ENCODE assay signal across 25 cellular contexts in genomic region chr6:74581681-74582080, GRCh38.
"Had no signal": no experiment of that assay in that cellular context is flagged by ENCODE, and none has a peak within 500 bp of the region (broad histone marks: within the 10 kb centered on the region; RNA-seq: fewer than 3 reads in every experiment).

No MANE protein-coding gene starts in this region.

- H3K27ac Mint-ChIP-seq: naive thymus-derived CD8-positive, alpha-beta T cell; nephron; neural progenitor cell; progenitor cell of endocrine pancreas; stimulated activated naive B cell treated with anti-CD40 and anti-IgM and Interleukin-4, amounts not matched to agents 10 μg/mL and 1 μg/mL and 100 μg/mL, for 72 hours had no signal

- H3K9me3 ChIP-seq: heart left ventricle, left ventricle myocardium inferior, neutrophil, right atrium auricular region, right lobe of liver, stomach, testis, thyroid gland, transverse colon, upper lobe of right lung had no signal

- H3K27me3 ChIP-seq: heart left ventricle, hepatocyte, neural progenitor cell, neutrophil, right atrium auricular region, right lobe of liver, stomach, testis, thyroid gland, transverse colon, upper lobe of right lung had no signal

- H3K27ac ChIP-seq: heart left ventricle, hepatocyte, left ventricle myocardium inferior, neural progenitor cell, neutrophil, parathyroid adenoma, right atrium auricular region, right lobe of liver, stomach, testis, thyroid gland, transverse colon, upper lobe of right lung had no signal

- DNase-seq: heart left ventricle; left ventricle myocardium inferior; naive thymus-derived CD8-positive, alpha-beta T cell; occipital lobe; right lobe of liver; stimulated activated CD4-positive, alpha-beta T cell treated with anti-CD3 and anti-CD28 coated beads, Interleukin-15, amount 100 ng/mL, for 24 hours; stimulated activated CD4-positive, alpha-beta T cell treated with anti-CD3 and anti-CD28 coated beads, Interleukin-2, amount 100 ng/mL, for 24 hours; stimulated activated CD4-positive, alpha-beta T cell treated with anti-CD3 and anti-CD28 coated beads, Interleukin-4, amount 100 ng/mL, for 1 hour; stimulated activated naive B cell treated with anti-CD40 and anti-IgM and Interleukin-4, amounts not matched to agents 10 μg/mL and 1 μg/mL and 100 μg/mL, for 72 hours; stimulated activated naive CD8-positive, alpha-beta T cell treated with anti-CD3 and anti-CD28 coated beads, Interleukin-15, Interleukin-2, amounts not matched to agents 100 U/mL and 50 U/mL, for 24 hours; stomach; testis; thyroid gland; transverse colon; upper lobe of right lung had no signal

- H3K4me3 ChIP-seq: heart left ventricle, hepatocyte, left ventricle myocardium inferior, lung, neural progenitor cell, right atrium auricular region, right lobe of liver, smooth muscle cell, stomach, testis, thyroid gland, transverse colon, upper lobe of right lung had no signal

- ATAC-seq: heart left ventricle; naive thymus-derived CD8-positive, alpha-beta T cell; right lobe of liver; stimulated activated naive B cell treated with anti-CD40 and anti-IgM and Interleukin-4, amounts not matched to agents 10 μg/mL and 1 μg/mL and 100 μg/mL, for 72 hours; stimulated activated naive CD8-positive, alpha-beta T cell treated with anti-CD3 and anti-CD28 coated beads, Interleukin-15, Interleukin-2, amounts not matched to agents 100 U/mL and 50 U/mL, for 24 hours; upper lobe of right lung had no signal

- H3K4me3 Mint-ChIP-seq: naive thymus-derived CD8-positive, alpha-beta T cell; nephron; neural progenitor cell; stimulated activated naive B cell treated with anti-CD40 and anti-IgM and Interleukin-4, amounts not matched to agents 10 μg/mL and 1 μg/mL and 100 μg/mL, for 72 hours had no signal

- H3K9ac ChIP-seq: neural progenitor cell, parathyroid adenoma had no signal

- H2AFZ ChIP-seq: hepatocyte, neural progenitor cell, parathyroid adenoma had no signal

- H3K9me3 Mint-ChIP-seq: neural progenitor cell; stimulated activated naive B cell treated with anti-CD40 and anti-IgM and Interleukin-4, amounts not matched to agents 10 μg/mL and 1 μg/mL and 100 μg/mL, for 72 hours had no signal

- FAIRE-seq: urothelium cell line had no signal

- H3K36me3 ChIP-seq: heart left ventricle, left ventricle myocardium inferior, neural progenitor cell, neutrophil, right atrium auricular region, right lobe of liver, stomach, thyroid gland, transverse colon, upper lobe of right lung had no signal

- H3K4me1 ChIP-seq: heart left ventricle, left ventricle myocardium inferior, neural progenitor cell, parathyroid adenoma, right atrium auricular region, right lobe of liver, testis, thyroid gland, upper lobe of right lung had no signal

- H3K27me3 Mint-ChIP-seq: progenitor cell of endocrine pancreas; stimulated activated naive B cell treated with anti-CD40 and anti-IgM and Interleukin-4, amounts not matched to agents 10 μg/mL and 1 μg/mL and 100 μg/mL, for 72 hours had no signal

- H3K36me3 Mint-ChIP-seq: naive thymus-derived CD8-positive, alpha-beta T cell; neural progenitor cell; stimulated activated naive B cell treated with anti-CD40 and anti-IgM and Interleukin-4, amounts not matched to agents 10 μg/mL and 1 μg/mL and 100 μg/mL, for 72 hours had no signal

- H3K4me2 ChIP-seq: hepatocyte, neural progenitor cell, smooth muscle cell had no signal

- H3K4me1 Mint-ChIP-seq: naive thymus-derived CD8-positive, alpha-beta T cell; stimulated activated naive B cell treated with anti-CD40 and anti-IgM and Interleukin-4, amounts not matched to agents 10 μg/mL and 1 μg/mL and 100 μg/mL, for 72 hours had no signal
